Comparison of ENCODE assay signal across 8 cellular contexts in the genomic region with DNA sequence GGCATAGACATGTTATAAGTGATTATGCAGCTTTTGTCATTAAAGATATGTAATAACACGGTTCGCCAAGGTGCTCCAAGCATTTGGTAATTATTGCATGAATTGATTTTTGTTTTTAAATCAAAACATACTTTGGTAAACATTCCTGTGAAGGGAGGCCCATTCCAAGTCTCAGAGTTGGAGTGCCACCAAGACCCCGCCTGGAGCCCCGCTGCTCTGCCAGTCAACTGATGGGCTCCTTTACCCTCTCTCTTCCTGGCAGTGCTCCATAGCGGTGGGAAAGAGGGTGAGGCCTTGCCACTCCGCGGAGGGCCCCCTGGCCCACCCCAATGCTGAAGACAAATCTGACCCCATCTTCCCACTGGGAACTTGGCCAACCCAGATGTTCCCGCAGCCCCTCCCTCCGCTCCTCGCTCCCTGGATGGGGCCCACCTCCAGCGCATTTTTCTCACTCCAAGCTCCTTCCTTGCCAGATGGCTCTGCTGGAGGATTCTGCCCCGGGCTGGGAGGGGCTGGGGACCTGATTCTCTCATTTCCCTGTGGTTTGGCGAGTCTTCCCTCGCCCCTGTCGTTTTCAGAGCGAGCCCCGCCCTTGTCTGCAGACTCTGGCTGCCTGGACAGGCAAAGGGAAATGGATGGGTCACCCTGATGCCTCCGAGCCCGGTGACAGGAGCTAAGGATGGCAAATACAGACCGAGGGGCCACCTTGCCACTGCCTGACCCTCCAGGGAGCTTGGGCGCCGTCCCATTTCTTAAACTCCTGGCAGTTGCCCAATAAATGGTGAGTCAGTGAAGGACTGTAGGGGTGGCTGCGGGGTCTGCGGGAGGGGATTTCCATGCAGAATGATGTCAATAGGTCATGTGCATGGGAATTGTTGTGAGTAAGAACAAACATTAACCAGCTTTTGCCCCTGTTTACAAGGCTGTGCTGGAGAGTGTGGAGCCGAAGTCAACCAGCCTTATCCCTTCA. TPM values are rescaled to one million over a fixed set of nuclear protein-coding genes. Genes with fewer than 3 reads are reported as not detected.
DNase-seq lines count a peak whose midpoint lies in the region; ATAC-seq and TF ChIP-seq lines count a peak whose summit lies in the region.

No MANE protein-coding gene starts in this region.

- intact Hi-C loops in PC-9 (cut with micrococcal nuclease; ENCODE audit: unreplicated experiment), result no loop called here

- POLR2A ChIA-PET in PC-9 (lab: Charles Lee; ENCODE audit: unreplicated experiment), result no interaction called here

- H3K9me2 ChIP-seq in PC-9 (ENCODE audit: insufficient read depth), result no peaks in the 10 kb centered on the region

- peak; percentile 12 for ATAC-seq in esophagus mucosa
- ATAC-seq in HG03469 (IDR thresholded peaks at IDR 0.05; ENCODE audit: unreplicated experiment), result no peak
- no peak for ATAC-seq in GM18861 (IDR thresholded peaks at IDR 0.05; ENCODE audit: unreplicated experiment)
- no peak for ATAC-seq in HG02885 (IDR thresholded peaks at IDR 0.05; ENCODE audit: poor library complexity, unreplicated experiment)

- no peaks in the 10 kb centered on the region for H3K9me3 ChIP-seq in PC-9 (ENCODE audit: insufficient read depth, low read depth)

- no peak overlapping the region for H2AFZ ChIP-seq in PC-9

- peaks cover 19% of the 10 kb centered on the region for H3K4me1 ChIP-seq in PC-9 (replicated peaks; ENCODE audit: insufficient read depth)

- H3K4me3 ChIP-seq in PC-9, result no peak overlapping the region

- DNase-seq in CD1c-positive myeloid dendritic cell (ENCODE audit: extremely low spot score) (peak; percentile 33), PC-9 (peak; percentile 43 to 51), non-pigmented ciliary epithelial cell (ENCODE audit: low read depth) (peak; percentile 72)
- DNase-seq in stimulated activated CD4-positive, alpha-beta T cell treated with anti-CD3 and anti-CD28 coated beads, Interleukin-12 subunit alpha, Interleukin-12 subunit beta, amount 100 ng/mL, for 4 hours, result no peak

- peak overlapping the region; percentile 47 for H3K4me2 ChIP-seq in PC-9

- H3K27me3 ChIP-seq in PC-9 (ENCODE audit: insufficient read depth, low read depth), result peaks cover 3% of the 10 kb centered on the region; the same call in 1 of the 2 replicates

- H3K36me3 ChIP-seq in PC-9 (ENCODE audit: low read depth), result no peaks in the 10 kb centered on the region

- no peak for TF ChIP-seq CTCF in PC-9 (conservative IDR thresholded peaks at IDR 0.05)

- H3F3A ChIP-seq in PC-9 (ENCODE audit: insufficient read depth, low read depth), result peaks cover 11% of the 10 kb centered on the region; the same call in 1 of the 2 replicates

- H4K20me1 ChIP-seq in PC-9 (ENCODE audit: insufficient read depth), result no peaks in the 10 kb centered on the region

- H3K27ac ChIP-seq in PC-9, result peak overlapping the region; percentile 30; the same call in 1 of the 2 replicates

- no TSS peak for BruUV-seq in PC-9 (replicated peaks; lab: Mats Ljungman, UMichigan)

- H3K79me2 ChIP-seq in PC-9 (ENCODE audit: low read depth), result no peaks in the 10 kb centered on the region

- CTCF ChIA-PET in PC-9 (lab: Charles Lee), result no interaction called here

RNA-seq across cellular contexts. Expression of gene PAPLN, which starts 9.2 kb away (rescaled TPM):
- 0.15 TPM in 1 of 2 replicates, not detected in the other for total RNA-seq in PC-9 (2021)
- total RNA-seq in esophagus mucosa, result 5.1 TPM
